1 cellular context compared by ENCODE assay signal in genomic region chr21:45640888-45641479, GRCh38.
TF ChIP-seq lines count a peak whose summit lies in the region.

No MANE protein-coding gene starts in this region.

TF ChIP-seq in HepG2, 621 proteins besides CTCF, POLR2A, EP300 and RAD21 (continued from another document):
- no peak for TF ChIP-seq PRDM4 (CRISPR knock-in tag; IDR thresholded peaks at IDR 0.05; ENCODE audit: borderline replicate concordance)
- no peak for TF ChIP-seq ZNF12 (CRISPR knock-in tag; IDR thresholded peaks at IDR 0.05)
- 0 out of 2 replicates have a peak, but pooled peaks have one; percentile 13 for TF ChIP-seq STAG1 (CRISPR knock-in tag; IDR thresholded peaks at IDR 0.05)
- no peak for TF ChIP-seq NCOA2 (CRISPR knock-in tag; IDR thresholded peaks at IDR 0.05)
- no peak for TF ChIP-seq ZSCAN22 (CRISPR knock-in tag; IDR thresholded peaks at IDR 0.05)
- TF ChIP-seq, protein P1, sequence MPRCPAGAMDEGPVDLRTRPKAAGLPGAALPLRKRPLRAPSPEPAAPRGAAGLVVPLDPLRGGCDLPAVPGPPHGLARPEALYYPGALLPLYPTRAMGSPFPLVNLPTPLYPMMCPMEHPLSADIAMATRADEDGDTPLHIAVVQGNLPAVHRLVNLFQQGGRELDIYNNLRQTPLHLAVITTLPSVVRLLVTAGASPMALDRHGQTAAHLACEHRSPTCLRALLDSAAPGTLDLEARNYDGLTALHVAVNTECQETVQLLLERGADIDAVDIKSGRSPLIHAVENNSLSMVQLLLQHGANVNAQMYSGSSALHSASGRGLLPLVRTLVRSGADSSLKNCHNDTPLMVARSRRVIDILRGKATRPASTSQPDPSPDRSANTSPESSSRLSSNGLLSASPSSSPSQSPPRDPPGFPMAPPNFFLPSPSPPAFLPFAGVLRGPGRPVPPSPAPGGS (CRISPR knock-in tag; IDR thresholded peaks at IDR 0.05): no peak
- no peak for TF ChIP-seq TSC22D2 (CRISPR knock-in tag; IDR thresholded peaks at IDR 0.05; ENCODE audit: borderline replicate concordance)
TF ChIP-seq in HepG2: peak in this region for 3.
